ENCODE assay signal across 14 cellular contexts in genomic region chr2:169393068-169393590, GRCh38. TPM values are rescaled to one million over a fixed set of nuclear protein-coding genes. Genes with fewer than 3 reads are reported as not detected.
DNase-seq lines count a peak whose midpoint lies in the region; ATAC-seq and TF ChIP-seq lines count a peak whose summit lies in the region.
"Had no signal": no experiment of that assay in that cellular context is flagged by ENCODE, and none has a peak within 500 bp of the region (broad histone marks: within the 10 kb centered on the region; RNA-seq: fewer than 3 reads in every experiment).

No MANE protein-coding gene starts in this region.

- TF ChIP-seq CTCF in RWPE2 (IDR thresholded peaks at IDR 0.05; ENCODE audit: poor library complexity, severe bottlenecking) = no peak
- no peak for TF ChIP-seq CTCF in neural progenitor cell (IDR thresholded peaks at IDR 0.05)
- no peak for TF ChIP-seq CTCF in tibial artery (IDR thresholded peaks at IDR 0.05)

- H3K36me3 ChIP-seq in RWPE2 (ENCODE audit: low read depth) (no peaks in the 10 kb centered on the region), neural progenitor cell (no peaks in the 10 kb centered on the region), tibial artery (no peaks in the 10 kb centered on the region)

- peaks cover 25% of the 10 kb centered on the region for H3F3A ChIP-seq in neural progenitor cell (ENCODE audit: low read depth)

- no peaks in the 10 kb centered on the region for H3K36me3 Mint-ChIP-seq in neural progenitor cell
- H3K36me3 Mint-ChIP-seq in activated CD8-positive, alpha-beta memory T cell treated with anti-CD3 and anti-CD28 coated beads, Interleukin-2, amount 10 ng/mL, durations not matched to agents 7 days and 5 days = no peaks in the 10 kb centered on the region
- H3K36me3 Mint-ChIP-seq: activated naive CD4-positive, alpha-beta T cell treated with anti-CD3 and anti-CD28 coated beads, Interleukin-2, amount 10 ng/mL, durations not matched to agents 7 days and 5 days had no signal

- H3K4me3 ChIP-seq in RWPE2 (ENCODE audit: severe bottlenecking) (no peak overlapping the region), neural progenitor cell (no peak overlapping the region), tibial artery (no peak overlapping the region)
- H3K4me3 ChIP-seq: testis had no signal

- H3K4me1 Mint-ChIP-seq in neural progenitor cell = peaks cover 13% of the 10 kb centered on the region
- peaks cover 5% of the 10 kb centered on the region for H3K4me1 Mint-ChIP-seq in activated CD8-positive, alpha-beta memory T cell treated with anti-CD3 and anti-CD28 coated beads, Interleukin-2, amount 10 ng/mL, durations not matched to agents 7 days and 5 days
- H3K4me1 Mint-ChIP-seq: activated naive CD4-positive, alpha-beta T cell treated with anti-CD3 and anti-CD28 coated beads, Interleukin-2, amount 10 ng/mL, durations not matched to agents 7 days and 5 days had no signal

- no peak overlapping the region for H2AFZ ChIP-seq in neural progenitor cell (replicated peaks)

- CTCF ChIA-PET in activated CD8-positive, alpha-beta memory T cell treated with anti-CD3 and anti-CD28 coated beads, Interleukin-2, amount 10 ng/mL, durations not matched to agents 7 days and 5 days (lab: Charles Lee) = no interaction called here

- no peak overlapping the region for H3K9ac ChIP-seq in neural progenitor cell

- no peaks in the 10 kb centered on the region for H3K79me2 ChIP-seq in neural progenitor cell (ENCODE audit: low read depth)

- no peaks in the 10 kb centered on the region for H3K4me1 ChIP-seq in RWPE2 (ENCODE audit: insufficient read depth, poor library complexity, severe bottlenecking)
- peaks cover 42% of the 10 kb centered on the region for H3K4me1 ChIP-seq in neural progenitor cell
- no peaks in the 10 kb centered on the region for H3K4me1 ChIP-seq in tibial artery
- H3K4me1 ChIP-seq: testis had no signal

- no peaks in the 10 kb centered on the region for H3K9me3 ChIP-seq in RWPE2 (ENCODE audit: severe bottlenecking)
- H3K9me3 ChIP-seq in neural progenitor cell (ENCODE audit: low read depth) = no peaks in the 10 kb centered on the region
- H3K9me3 ChIP-seq in tibial artery = no peaks in the 10 kb centered on the region
- H3K9me3 ChIP-seq: testis had no signal

- no peaks in the 10 kb centered on the region for H4K20me1 ChIP-seq in neural progenitor cell (ENCODE audit: low read depth)

- H3K4me3 Mint-ChIP-seq in neural progenitor cell = no peak overlapping the region
- no peak overlapping the region for H3K4me3 Mint-ChIP-seq in activated CD8-positive, alpha-beta memory T cell treated with anti-CD3 and anti-CD28 coated beads, Interleukin-2, amount 10 ng/mL, durations not matched to agents 7 days and 5 days
- H3K4me3 Mint-ChIP-seq: activated naive CD4-positive, alpha-beta T cell treated with anti-CD3 and anti-CD28 coated beads, Interleukin-2, amount 10 ng/mL, durations not matched to agents 7 days and 5 days had no signal

- H3K9me3 Mint-ChIP-seq in neural progenitor cell = no peaks in the 10 kb centered on the region
- no peaks in the 10 kb centered on the region for H3K9me3 Mint-ChIP-seq in activated CD8-positive, alpha-beta memory T cell treated with anti-CD3 and anti-CD28 coated beads, Interleukin-2, amount 10 ng/mL, durations not matched to agents 7 days and 5 days (ENCODE audit: low read depth)
- H3K9me3 Mint-ChIP-seq: activated naive CD4-positive, alpha-beta T cell treated with anti-CD3 and anti-CD28 coated beads, Interleukin-2, amount 10 ng/mL, durations not matched to agents 7 days and 5 days had no signal

- H3K27me3 ChIP-seq in RWPE2 (ENCODE audit: insufficient read depth, poor library complexity, severe bottlenecking) (peaks cover 33% of the 10 kb centered on the region), neural progenitor cell (no peaks in the 10 kb centered on the region), tibial artery (no peaks in the 10 kb centered on the region)
- H3K27me3 ChIP-seq: testis had no signal

- intact Hi-C loops in tibial artery (cut with DNase I; ENCODE audit: low total_unique reads) = no loop called here

- no peak for DNase-seq in RWPE2 (ENCODE audit: low spot score)
- no peak for DNase-seq in neural progenitor cell (ENCODE audit: low spot score)
- DNase-seq in activated CD8-positive, alpha-beta memory T cell treated with anti-CD3 and anti-CD28 coated beads, Interleukin-2, amount 10 ng/mL, durations not matched to agents 7 days and 5 days = no peak
- no peak for DNase-seq in tibial artery
- no peak for DNase-seq in CD1c-positive myeloid dendritic cell (ENCODE audit: extremely low spot score)
- DNase-seq in NCI-H2107 treated with DMSO at 0.1 percent for 48 hours (lab: John Stamatoyannopoulos, UW; ENCODE audit: unreplicated experiment) = no peak
- DNase-seq: activated naive CD4-positive, alpha-beta T cell treated with anti-CD3 and anti-CD28 coated beads, Interleukin-2, amount 10 ng/mL, durations not matched to agents 7 days and 5 days; erythroblast; NCI-H2029 treated with DMSO at 0.1 percent for 48 hours; T1000; testis had no signal

- H3K4me2 ChIP-seq in neural progenitor cell = peak overlapping the region; percentile 19

- no peak overlapping the region for H3K27ac ChIP-seq in RWPE2 (ENCODE audit: poor library complexity, severe bottlenecking)
- no peak overlapping the region for H3K27ac ChIP-seq in neural progenitor cell
- H3K27ac ChIP-seq in tibial artery = no peak overlapping the region
- H3K27ac ChIP-seq: C4-2B, testis had no signal

- H3K27me3 Mint-ChIP-seq in neural progenitor cell (ENCODE audit: insufficient read depth, low read depth) = peaks cover 6% of the 10 kb centered on the region
- peaks cover 47% of the 10 kb centered on the region for H3K27me3 Mint-ChIP-seq in activated CD8-positive, alpha-beta memory T cell treated with anti-CD3 and anti-CD28 coated beads, Interleukin-2, amount 10 ng/mL, durations not matched to agents 7 days and 5 days

- ATAC-seq in GM18868 (IDR thresholded peaks at IDR 0.05; ENCODE audit: unreplicated experiment) (peak; percentile 82), HG02885 (IDR thresholded peaks at IDR 0.05; ENCODE audit: poor library complexity, unreplicated experiment) (peak; percentile 78), RWPE2 (ENCODE audit: low read depth) (peak; percentile 63; the same call in 2 of the 3 replicates)
- ATAC-seq in activated CD8-positive, alpha-beta memory T cell treated with anti-CD3 and anti-CD28 coated beads, Interleukin-2, amount 10 ng/mL, durations not matched to agents 7 days and 5 days = no peak

- H3K27ac Mint-ChIP-seq in neural progenitor cell = no peak overlapping the region
- H3K27ac Mint-ChIP-seq in activated CD8-positive, alpha-beta memory T cell treated with anti-CD3 and anti-CD28 coated beads, Interleukin-2, amount 10 ng/mL, durations not matched to agents 7 days and 5 days = no peak overlapping the region
- H3K27ac Mint-ChIP-seq: activated naive CD4-positive, alpha-beta T cell treated with anti-CD3 and anti-CD28 coated beads, Interleukin-2, amount 10 ng/mL, durations not matched to agents 7 days and 5 days had no signal

RNA-seq across cellular contexts. Expression of gene LRP2, which starts 30.8 kb away (rescaled TPM):
- total RNA-seq in neural progenitor cell (ENCODE audit: low replicate concordance) = 143 and 151 TPM in 2 replicates
- total RNA-seq in activated CD8-positive, alpha-beta memory T cell treated with anti-CD3 and anti-CD28 coated beads, Interleukin-2, amount 10 ng/mL, durations not matched to agents 7 days and 5 days = under 1 TPM; 0.44 to 0.68 TPM

Comparison
In these comparisons a context has a peak if more than half of its experiments do, and no peak if none do; other contexts are left out.
1. RNA of gene LRP2, which starts 30.8 kb away (total RNA-seq): 143 to 151 TPM in neural progenitor cell; 0.44 to 0.68 TPM in activated CD8-positive, alpha-beta memory T cell treated with anti-CD3 and anti-CD28 coated beads, Interleukin-2, amount 10 ng/mL, durations not matched to agents 7 days and 5 days; every median in the first group is over 10 times any median in the second.